Comparison of ENCODE assay signal across 1 cellular context in genomic region chr6:73518982-73519850, GRCh38.
A peak's percentile ranks its signal among the peaks of the same experiment; 100 is the strongest.
TF ChIP-seq lines count a peak whose summit lies in the region.
"Not testable (repeated sequence)": the region's sequence is repeated elsewhere in the genome, so short reads cannot be mapped to it uniquely, and the experiment has no call there.

No MANE protein-coding gene starts in this region.

TF ChIP-seq in K562, 482 proteins besides CTCF, POLR2A, EP300 and RAD21 (continued from another document):
- TF ChIP-seq ERF (CRISPR knock-in tag; IDR thresholded peaks at IDR 0.05) (0 out of 2 replicates have a peak, but pooled peaks have one; percentile 31), THRAP3 (IDR thresholded peaks at IDR 0.05; ENCODE audit: borderline replicate concordance) (peak; percentile 95), MYC (CRISPR knock-in tag; IDR thresholded peaks at IDR 0.05; ENCODE audit: borderline replicate concordance, low read depth) (0 out of 2 replicates have a peak, but pooled peaks have one; percentile 30), XRCC3 (IDR thresholded peaks at IDR 0.05) (0 out of 2 replicates have a peak, but pooled peaks have one; percentile 44), ZNF41 (CRISPR knock-in tag; conservative IDR thresholded peaks at IDR 0.05) (0 out of 2 replicates have a peak, but pooled peaks have one; percentile 28), ILF3 (IDR thresholded peaks at IDR 0.05; ENCODE audit: borderline replicate concordance) (0 out of 2 replicates have a peak, but pooled peaks have one; percentile 70)
- TF ChIP-seq, protein P1, sequence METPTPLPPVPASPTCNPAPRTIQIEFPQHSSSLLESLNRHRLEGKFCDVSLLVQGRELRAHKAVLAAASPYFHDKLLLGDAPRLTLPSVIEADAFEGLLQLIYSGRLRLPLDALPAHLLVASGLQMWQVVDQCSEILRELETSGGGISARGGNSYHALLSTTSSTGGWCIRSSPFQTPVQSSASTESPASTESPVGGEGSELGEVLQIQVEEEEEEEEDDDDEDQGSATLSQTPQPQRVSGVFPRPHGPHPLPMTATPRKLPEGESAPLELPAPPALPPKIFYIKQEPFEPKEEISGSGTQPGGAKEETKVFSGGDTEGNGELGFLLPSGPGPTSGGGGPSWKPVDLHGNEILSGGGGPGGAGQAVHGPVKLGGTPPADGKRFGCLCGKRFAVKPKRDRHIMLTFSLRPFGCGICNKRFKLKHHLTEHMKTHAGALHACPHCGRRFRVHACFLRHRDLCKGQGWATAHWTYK (CRISPR knock-in tag; IDR thresholded peaks at IDR 0.05), result peak; percentile 63; the same call in 1 of the 2 replicates
- TF ChIP-seq MYC (IDR thresholded peaks at IDR 0.05; ENCODE audit: low read depth, low read length), result not testable (repeated sequence)
- TF ChIP-seq, protein P2, sequence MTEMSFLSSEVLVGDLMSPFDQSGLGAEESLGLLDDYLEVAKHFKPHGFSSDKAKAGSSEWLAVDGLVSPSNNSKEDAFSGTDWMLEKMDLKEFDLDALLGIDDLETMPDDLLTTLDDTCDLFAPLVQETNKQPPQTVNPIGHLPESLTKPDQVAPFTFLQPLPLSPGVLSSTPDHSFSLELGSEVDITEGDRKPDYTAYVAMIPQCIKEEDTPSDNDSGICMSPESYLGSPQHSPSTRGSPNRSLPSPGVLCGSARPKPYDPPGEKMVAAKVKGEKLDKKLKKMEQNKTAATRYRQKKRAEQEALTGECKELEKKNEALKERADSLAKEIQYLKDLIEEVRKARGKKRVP (CRISPR knock-in tag; IDR thresholded peaks at IDR 0.05), result 0 out of 2 replicates have a peak, but pooled peaks have one; percentile 37
